8 cellular contexts compared by ENCODE assay signal in genomic region chr1:110992329-110992728, GRCh38. TPM values are rescaled to one million over a fixed set of nuclear protein-coding genes. Genes with fewer than 3 reads are reported as not detected.
DNase-seq lines count a peak whose midpoint lies in the region; FAIRE-seq and TF ChIP-seq lines count a peak whose summit lies in the region.
"Not testable (repeated sequence)": the region's sequence is repeated elsewhere in the genome, so short reads cannot be mapped to it uniquely, and the experiment has no call there.

No MANE protein-coding gene starts in this region.

- intact Hi-C loops in left ventricle myocardium inferior (cut with micrococcal nuclease) = not testable (repeated sequence)

- H3K27me3 Mint-ChIP-seq in osteocyte (ENCODE audit: unreplicated experiment) = peaks cover 12% of the 10 kb centered on the region

- not testable (repeated sequence) for H3K4me3 Mint-ChIP-seq in osteocyte (ENCODE audit: unreplicated experiment)

- not testable (repeated sequence) for H3K27ac Mint-ChIP-seq in osteocyte (ENCODE audit: unreplicated experiment)

- FAIRE-seq in bronchial epithelial cell (lab: Jason Lieb, UNC) = not testable (repeated sequence)

- H3K4me3 ChIP-seq in bronchial epithelial cell (ENCODE audit: low read depth, low read length); left ventricle myocardium inferior: not testable (repeated sequence)

- peak; percentile 68 for TF ChIP-seq CTCF in C4-2B (conservative IDR thresholded peaks at IDR 0.05)
- peak; percentile 3; the same call in 1 of the 3 replicates for TF ChIP-seq CTCF in GM12872 (IDR thresholded peaks at IDR 0.05; ENCODE audit: insufficient read depth, low read depth, low read length)
- TF ChIP-seq CTCF in bronchial epithelial cell (IDR thresholded peaks at IDR 0.05; ENCODE audit: insufficient read depth, low read length, severe bottlenecking) = peak; percentile 19
- peak; percentile 32 for TF ChIP-seq CTCF in left ventricle myocardium inferior (IDR thresholded peaks at IDR 0.05; ENCODE audit: borderline replicate concordance)
- peak; percentile 42 for TF ChIP-seq CTCF in osteocyte (IDR thresholded peaks at IDR 0.05)

- H3K36me3 ChIP-seq in bronchial epithelial cell (ENCODE audit: control insufficient read depth, insufficient read depth, low read length); left ventricle myocardium inferior: not testable (repeated sequence)

- not testable (repeated sequence) for H3K4me1 ChIP-seq in left ventricle myocardium inferior

- not testable (repeated sequence) for H3K27me3 ChIP-seq in bronchial epithelial cell (ENCODE audit: control insufficient read depth, insufficient read depth, low read length); left ventricle myocardium inferior (ENCODE audit: low read depth)

- not testable (repeated sequence) for H3K9me3 ChIP-seq in left ventricle myocardium inferior (replicated peaks)

- H3K4me1 Mint-ChIP-seq in osteocyte (ENCODE audit: unreplicated experiment) = not testable (repeated sequence)

- DNase-seq in LHCN-M2 (ENCODE audit: low read depth) (peak; percentile 22), NCI-H460 (ENCODE audit: extremely low read depth, low read depth) (peak; percentile 22), SK-MEL-5 (ENCODE audit: low read depth, low spot score) (peak; percentile 51), bronchial epithelial cell (ENCODE audit: low read depth) (peak; percentile 49)
- not testable (repeated sequence) for DNase-seq in left ventricle myocardium inferior; osteocyte (ENCODE audit: extremely low spot score, unreplicated experiment)

- H3K27ac ChIP-seq in C4-2B; left ventricle myocardium inferior (replicated peaks): not testable (repeated sequence)

- H3K36me3 Mint-ChIP-seq in osteocyte (ENCODE audit: unreplicated experiment) = not testable (repeated sequence)

- not testable (repeated sequence) for H3K9me3 Mint-ChIP-seq in osteocyte (ENCODE audit: unreplicated experiment)

- in situ Hi-C loops in SK-MEL-5 (cut with HindIII; ENCODE audit: low pct_unique_long_range_greater_than_20kb, low sequenced_read_pairs) = not testable (repeated sequence)

RNA-seq across cellular contexts. Expression of gene LRIF1, which starts 28.6 kb away (rescaled TPM):
- total RNA-seq in LHCN-M2 (2014; rRNA removed) (20.7 and 24.0 TPM in 2 replicates), bronchial epithelial cell (12.1 and 14.1 TPM in 2 replicates), left ventricle myocardium inferior (14.9 TPM), osteocyte (9.4 and 12.1 TPM in 2 replicates)
- 5.4 TPM for polyA plus RNA-seq in LHCN-M2 (2012)
- total RNA-seq in NCI-H460 (2014; rRNA removed; shearing (Covaris generic)) = 40.2 and 41.5 TPM in 2 replicates
- 9.8 and 14.3 TPM in 2 replicates for polyA plus RNA-seq in NCI-H460 (2014; cell fraction: nucleus; rRNA removed)
- 27.3 and 29.7 TPM in 2 replicates for total RNA-seq in SK-MEL-5 (2014; rRNA removed; shearing (Covaris generic))
- polyA plus RNA-seq in SK-MEL-5 (2015; cell fraction: cytosol; rRNA removed) = 20.5 and 25.2 TPM in 2 replicates
- polyA plus RNA-seq in SK-MEL-5 (2015; cell fraction: nucleus; rRNA removed) = 18.1 and 22.7 TPM in 2 replicates

Comparison
In these comparisons a context has a peak if more than half of its experiments do, and no peak if none do; other contexts are left out.
1. CTCF ChIP-seq: peak in every context shown above with its lines; median percentile 68 in C4-2B; 42 in osteocyte; 32 in left ventricle myocardium inferior; 19 in bronchial epithelial cell; 3 in GM12872.